In genomic region chr13:72198042-72198441, GRCh38 we compare ENCODE assay signal across 22 cellular contexts.
"Had no signal": no experiment of that assay in that cellular context is flagged by ENCODE, and none has a peak within 500 bp of the region (broad histone marks: within the 10 kb centered on the region; RNA-seq: fewer than 3 reads in every experiment).

No MANE protein-coding gene starts in this region.

- H3K27ac ChIP-seq: dorsolateral prefrontal cortex, gastrocnemius medialis, lower lobe of right lung, neutrophil, pancreas, right atrium auricular region, thyroid gland, vagina had no signal

- DNase-seq: dorsolateral prefrontal cortex; effector CD4-positive, alpha-beta T cell; foreskin fibroblast; gastrocnemius medialis; left ventricle myocardium superior; lower lobe of right lung; natural killer cell; pancreas; stimulated activated CD4-positive, alpha-beta T cell treated with anti-CD3 and anti-CD28 coated beads, Interleukin-12 subunit alpha, Interleukin-12 subunit beta, amount 100 ng/mL, for 4 hours; stimulated activated CD4-positive, alpha-beta T cell treated with anti-CD3 and anti-CD28 coated beads, Interleukin-1b, Interleukin-23, amount 100 ng/mL, for 48 hours; stimulated activated CD4-positive, alpha-beta T cell treated with anti-CD3 and anti-CD28 coated beads, Interleukin-4, amount 100 ng/mL, for 1 hour; stimulated activated CD8-positive, alpha-beta memory T cell treated with anti-CD3 and anti-CD28 coated beads, Interleukin-4, amount 100 ng/mL, for 48 hours; stimulated activated naive CD4-positive, alpha-beta T cell; stimulated activated naive CD8-positive, alpha-beta T cell treated with anti-CD3 and anti-CD28 coated beads, Interleukin-15, amount 100 ng/mL, for 72 hours; thyroid gland; trophoblast cell had no signal

- H3K4me2 ChIP-seq: smooth muscle cell had no signal

- ATAC-seq: gastrocnemius medialis; left ventricle myocardium superior; lower lobe of right lung; natural killer cell; pancreas; sciatic nerve; stimulated activated naive CD8-positive, alpha-beta T cell treated with anti-CD3 and anti-CD28 coated beads, Interleukin-15, amount 100 ng/mL, for 72 hours had no signal

- H3K4me3 ChIP-seq: dorsolateral prefrontal cortex, gastrocnemius medialis, lower lobe of right lung, pancreas, right atrium auricular region, smooth muscle cell, thyroid gland, vagina had no signal

- H3K36me3 ChIP-seq: gastrocnemius medialis, lower lobe of right lung, neutrophil, pancreas, right atrium auricular region, thyroid gland, vagina had no signal

- H3K9me3 ChIP-seq: gastrocnemius medialis, lower lobe of right lung, neutrophil, pancreas, right atrium auricular region, thyroid gland, vagina had no signal

- H3K4me1 ChIP-seq: gastrocnemius medialis, lower lobe of right lung, pancreas, right atrium auricular region had no signal

- H3K27me3 ChIP-seq: dorsolateral prefrontal cortex, gastrocnemius medialis, neutrophil, pancreas, right atrium auricular region, thyroid gland, vagina had no signal

- FAIRE-seq: keratinocyte, pancreas had no signal
